ENCODE assay signal across 8 cellular contexts in the genomic region with DNA sequence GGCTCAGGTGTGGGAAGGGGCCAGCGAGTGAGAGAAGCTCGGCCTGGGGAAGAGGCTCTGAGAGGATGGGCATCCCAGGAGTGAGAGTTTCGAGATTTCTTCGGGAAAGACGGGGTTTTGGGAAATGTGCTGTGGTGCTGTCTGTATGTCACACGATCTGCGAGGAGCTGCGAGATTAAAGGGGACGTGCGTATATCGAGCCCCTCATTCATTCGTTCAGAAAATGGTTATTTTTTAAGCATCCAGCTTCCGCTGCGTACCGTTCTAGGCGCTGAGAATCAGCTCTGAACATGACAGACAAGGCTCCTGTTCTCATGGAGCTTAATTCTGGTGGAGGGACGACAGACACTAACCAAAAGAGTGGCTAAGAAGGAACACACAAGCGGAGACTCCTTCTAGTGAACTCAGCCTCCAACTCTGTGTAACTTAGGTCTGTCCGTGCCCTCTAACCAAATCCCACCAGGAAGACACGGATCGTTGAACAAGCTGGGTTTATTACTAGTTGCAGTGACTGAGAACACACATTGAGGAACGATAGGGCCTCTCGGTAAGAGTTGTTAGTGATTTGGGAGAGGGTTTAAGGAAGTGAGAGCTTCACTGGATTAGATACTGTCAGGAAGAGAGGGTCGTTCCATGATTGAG. TPM values are rescaled to one million over a fixed set of nuclear protein-coding genes. Genes with fewer than 3 reads are reported as not detected.
DNase-seq lines count a peak whose midpoint lies in the region; ATAC-seq, FAIRE-seq and TF ChIP-seq lines count a peak whose summit lies in the region.

No MANE protein-coding gene starts in this region.

- H3K27me3 Mint-ChIP-seq in activated CD4-positive, alpha-beta memory T cell treated with anti-CD3 and anti-CD28 coated beads for 36 hours = no peaks in the 10 kb centered on the region

- H3K9me3 ChIP-seq in gastroesophageal sphincter (no peaks in the 10 kb centered on the region), prostate gland (no peaks in the 10 kb centered on the region)

- H3K4me1 Mint-ChIP-seq in activated CD4-positive, alpha-beta memory T cell treated with anti-CD3 and anti-CD28 coated beads for 36 hours (ENCODE audit: low read depth) = peaks cover 46% of the 10 kb centered on the region

- H3K9me3 Mint-ChIP-seq in activated CD4-positive, alpha-beta memory T cell treated with anti-CD3 and anti-CD28 coated beads for 36 hours = no peaks in the 10 kb centered on the region

- H3K27ac ChIP-seq in gastroesophageal sphincter (peak overlapping the region; percentile 73 to 98 (median 96)), prostate gland (peak overlapping the region; percentile 97 to 98)

- H3K27me3 ChIP-seq in gastroesophageal sphincter (no peaks in the 10 kb centered on the region), prostate gland (replicated peaks; ENCODE audit: insufficient read depth) (no peaks in the 10 kb centered on the region)

- ATAC-seq in HG02970 (IDR thresholded peaks at IDR 0.05; ENCODE audit: low FRiP score, unreplicated experiment) (peak; percentile 0), gastroesophageal sphincter (peak; percentile 27), GM21360 (IDR thresholded peaks at IDR 0.05; ENCODE audit: unreplicated experiment) (no peak)

- peaks cover 0 to 44% (median 9%) of the 10 kb centered on the region in 3 donors for H3K4me1 ChIP-seq in gastroesophageal sphincter
- H3K4me1 ChIP-seq in prostate gland (replicated peaks) = peaks cover 10% of the 10 kb centered on the region

- no peak for TF ChIP-seq POLR2A in gastroesophageal sphincter (IDR thresholded peaks at IDR 0.05)
- TF ChIP-seq POLR2A in prostate gland (IDR thresholded peaks at IDR 0.05) = no peak

- DNase-seq in CD1c-positive myeloid dendritic cell (ENCODE audit: extremely low spot score) (peak; percentile 53), prostate gland (ENCODE audit: low spot score) (no peak), HTR-8/SVneo (ENCODE audit: insufficient read length, low spot score) (no peak), NCI-H2029 treated with DMSO at 0.1 percent for 48 hours (lab: John Stamatoyannopoulos, UW) (no peak)
- no peak for DNase-seq in activated CD4-positive, alpha-beta memory T cell treated with anti-CD3 and anti-CD28 coated beads for 36 hours

- no peaks in the 10 kb centered on the region for H3K36me3 ChIP-seq in gastroesophageal sphincter
- H3K36me3 ChIP-seq in prostate gland = no peaks in the 10 kb centered on the region

- peak overlapping the region; percentile 92 for H3K27ac Mint-ChIP-seq in activated CD4-positive, alpha-beta memory T cell treated with anti-CD3 and anti-CD28 coated beads for 36 hours

- H3K4me3 ChIP-seq in gastroesophageal sphincter (peak overlapping the region; percentile 59 to 96), prostate gland (peak overlapping the region; percentile 94 to 96)

- POLR2A ChIA-PET in activated CD4-positive, alpha-beta memory T cell treated with anti-CD3 and anti-CD28 coated beads for 36 hours (lab: Charles Lee) = interaction anchor here (0.5 to 3.9 kb wide), 22 partner anchors 10 to 618 kb away, joined by 3 to 25 read pairs (median 5); a partner anchor contains a TSS

- intact Hi-C loops in activated CD4-positive, alpha-beta memory T cell treated with anti-CD3 and anti-CD28 coated beads for 36 hours (cut with micrococcal nuclease) = loop anchor here (2.0 to 10.0 kb wide), 4 partner anchors 60 to 1050 kb away; a partner anchor contains a TSS
- intact Hi-C loops in prostate gland (cut with DNase I) = loop anchor here (5.0 to 10.0 kb wide), 2 partner anchors 62 to 95 kb away; no protein-coding TSS in a partner anchor

- TF ChIP-seq EP300 in gastroesophageal sphincter (IDR thresholded peaks at IDR 0.05) = no peak

- TF ChIP-seq CTCF in gastroesophageal sphincter (IDR thresholded peaks at IDR 0.05) (no peak), prostate gland (IDR thresholded peaks at IDR 0.05) (peak in 1 of 4 experiments; percentile 2)

- CTCF ChIA-PET in activated CD4-positive, alpha-beta memory T cell treated with anti-CD3 and anti-CD28 coated beads for 36 hours (lab: Charles Lee) = interaction anchor here (0.6 to 7.8 kb wide), 15 partner anchors 12 to 589 kb away, joined by 3 to 78 read pairs (median 6); a partner anchor contains a TSS

- FAIRE-seq in HTR-8/SVneo (lab: Jason Lieb, UNC) = no peak

- H3K4me3 Mint-ChIP-seq in activated CD4-positive, alpha-beta memory T cell treated with anti-CD3 and anti-CD28 coated beads for 36 hours = peak overlapping the region; percentile 93

- WGBS in gastroesophageal sphincter (ENCODE audit: low coverage in 1 of 2), 2 donors = 2% methylated on average over 17 to 23 of the region's 24 CpGs
- under 1% methylated on average over 24 of the region's 24 CpGs for WGBS in prostate gland

- H3K36me3 Mint-ChIP-seq in activated CD4-positive, alpha-beta memory T cell treated with anti-CD3 and anti-CD28 coated beads for 36 hours = peaks cover 8% of the 10 kb centered on the region

RNA-seq across cellular contexts. Expression of a gene that starts 0.8 kb away (rescaled TPM):
- total RNA-seq in activated CD4-positive, alpha-beta memory T cell treated with anti-CD3 and anti-CD28 coated beads for 36 hours = 10 to 100 TPM; 47.2 to 47.4 TPM
- total RNA-seq in gastroesophageal sphincter (10 to 100 TPM; 64.3 to 88.3 (median 76.3) TPM), prostate gland (10 to 100 TPM; 54.7 to 61.4 TPM)
